17 cellular contexts compared by ENCODE assay signal in genomic region chr7:96637531-96637930, GRCh38.
"Had no signal": no experiment of that assay in that cellular context is flagged by ENCODE, and none has a peak within 500 bp of the region (broad histone marks: within the 10 kb centered on the region; RNA-seq: fewer than 3 reads in every experiment).

No MANE protein-coding gene starts in this region.

- H3K27ac ChIP-seq: SJCRH30 had no signal

- DNase-seq: KBM-7, NCI-H1048, NCI-H1105, NCI-H1417, NCI-H1436 treated with DMSO at 0.1 percent for 48 hours, NCI-H1694, NCI-H187 treated with DMSO at 0.1 percent for 48 hours, NCI-H2029 treated with DMSO at 0.1 percent for 48 hours, NCI-H2171, NCI-H226, NCI-H446, NCI-H510A, NCI-H524 treated with DMSO at 0.1 percent for 48 hours, RPMI8226, SHP77 treated with DMSO at 0.1 percent for 48 hours, SJCRH30 had no signal

- H3K9me3 ChIP-seq: SJCRH30 had no signal

- H3K4me1 ChIP-seq: SJCRH30 had no signal

- ATAC-seq: SK-N-SH treated with all-trans-retinoic acid at 6 μM for 48 hours had no signal

- H3K27me3 ChIP-seq: SJCRH30 had no signal

- H3K4me3 ChIP-seq: SJCRH30 had no signal

- H3K36me3 ChIP-seq: SJCRH30 had no signal
